ENCODE assay signal across 13 cellular contexts in genomic region chr10:5534880-5535856, GRCh38. TPM values are rescaled to one million over a fixed set of nuclear protein-coding genes. Genes with fewer than 3 reads are reported as not detected.
DNase-seq lines count a peak whose midpoint lies in the region; TF ChIP-seq lines count a peak whose summit lies in the region.
"Had no signal": no experiment of that assay in that cellular context is flagged by ENCODE, and none has a peak within 500 bp of the region (broad histone marks: within the 10 kb centered on the region; RNA-seq: fewer than 3 reads in every experiment).

No MANE protein-coding gene starts in this region.

- H3K4me1 Mint-ChIP-seq in activated T-cell treated with anti-CD3 and anti-CD28 coated beads, Interleukin-2, amount 50 U/mL, for 24 hours (ENCODE audit: low read depth) = peaks cover 2% of the 10 kb centered on the region
- peaks cover 14% of the 10 kb centered on the region for H3K4me1 Mint-ChIP-seq in chondrocyte (ENCODE audit: low read depth)

- H3K27me3 ChIP-seq in liver (ENCODE audit: control insufficient read depth in 4 of 4, insufficient read depth in 4 of 4, low read length in 3 of 4) (no peaks in the 10 kb centered on the region), vagina (no peaks in the 10 kb centered on the region)
- H3K27me3 ChIP-seq: transverse colon had no signal

- peak; percentile 10 to 16 for TF ChIP-seq RAD21 in liver (IDR thresholded peaks at IDR 0.05)

- H3K36me3 ChIP-seq in liver (ENCODE audit: control insufficient read depth in 4 of 4, insufficient read depth in 3 of 4, low read depth in 1 of 4, low read length in 3 of 4) = no peaks in the 10 kb centered on the region
- H3K36me3 ChIP-seq in vagina = no peaks in the 10 kb centered on the region
- H3K36me3 ChIP-seq: transverse colon had no signal

- no peaks in the 10 kb centered on the region for H3K9me3 ChIP-seq in liver (ENCODE audit: control insufficient read depth in 4 of 4, low read length in 3 of 4)
- H3K9me3 ChIP-seq in vagina = no peaks in the 10 kb centered on the region
- H3K9me3 ChIP-seq: transverse colon had no signal

- peak; percentile 5 for DNase-seq in activated T-cell treated with anti-CD3 and anti-CD28 coated beads, Interleukin-2, amount 50 U/mL, for 24 hours
- DNase-seq in activated T-cell treated with anti-CD3 and anti-CD28 coated beads for 4 hours = no peak
- DNase-seq in cardiac fibroblast (ENCODE audit: low read depth in 2 of 2) = peak; percentile 91 to 94
- no peak for DNase-seq in vagina (ENCODE audit: extremely low spot score in 2 of 2)
- no peak for DNase-seq in pons (ENCODE audit: low spot score)
- no peak for DNase-seq in chondrocyte (ENCODE audit: low spot score)
- no peak for DNase-seq in activated CD4-positive, alpha-beta T cell treated with anti-CD3 and anti-CD28 coated beads for 4 hours
- DNase-seq: NCI-H226; stimulated activated CD4-positive, alpha-beta T cell treated with anti-CD3 and anti-CD28 coated beads, Interleukin-2, amount 100 ng/mL, for 48 hours had no signal

- no peak overlapping the region for H3K9ac ChIP-seq in liver (ENCODE audit: low read depth in 1 of 2, low read length in 2 of 2)

- TF ChIP-seq CTCF in cardiac fibroblast (IDR thresholded peaks at IDR 0.05; ENCODE audit: low read depth, low read length) (no peak), liver (IDR thresholded peaks at IDR 0.05; ENCODE audit: low read depth, low read length, missing input control) (no peak), vagina (IDR thresholded peaks at IDR 0.05) (no peak), chondrocyte (IDR thresholded peaks at IDR 0.05) (no peak)

- no peak overlapping the region for H3K4me3 ChIP-seq in cardiac fibroblast (replicated peaks in 1 of 2; ENCODE audit: low read depth in 2 of 2, low read length in 2 of 2)
- H3K4me3 ChIP-seq in liver (ENCODE audit: low read depth in 1 of 3, low read length in 3 of 3) = no peak overlapping the region
- no peak overlapping the region for H3K4me3 ChIP-seq in vagina
- H3K4me3 ChIP-seq: A549, transverse colon had no signal

- peaks cover 3 to 20% (median 12%) of the 10 kb centered on the region in 4 donors for H3K4me1 ChIP-seq in liver (ENCODE audit: control insufficient read depth in 4 of 4, insufficient read depth in 4 of 4, low read length in 3 of 4)
- peaks cover 30% of the 10 kb centered on the region for H3K4me1 ChIP-seq in vagina

- H3K4me3 Mint-ChIP-seq in activated T-cell treated with anti-CD3 and anti-CD28 coated beads, Interleukin-2, amount 50 U/mL, for 24 hours = no peak overlapping the region
- H3K4me3 Mint-ChIP-seq in chondrocyte (ENCODE audit: unreplicated experiment) = no peak overlapping the region

- H3K36me3 Mint-ChIP-seq in activated T-cell treated with anti-CD3 and anti-CD28 coated beads, Interleukin-2, amount 50 U/mL, for 24 hours (ENCODE audit: low read depth) = no peaks in the 10 kb centered on the region
- H3K36me3 Mint-ChIP-seq in chondrocyte (ENCODE audit: low read depth) = peaks cover 3% of the 10 kb centered on the region

- TF ChIP-seq POLR2A in vagina (IDR thresholded peaks at IDR 0.05) = no peak

- no peak overlapping the region for H3K27ac Mint-ChIP-seq in activated T-cell treated with anti-CD3 and anti-CD28 coated beads, Interleukin-2, amount 50 U/mL, for 24 hours
- H3K27ac Mint-ChIP-seq in chondrocyte (ENCODE audit: unreplicated experiment) = no peak overlapping the region

- intact Hi-C loops in vagina (cut with DNase I) = loop anchor here (10.0 kb wide), 2 partner anchors 90 kb away; no protein-coding TSS in a partner anchor

- H3K27ac ChIP-seq in liver (ENCODE audit: low read depth in 1 of 2, low read length in 2 of 2) (peak overlapping the region in 1 of 2 donors; percentile 19), vagina (peak overlapping the region; percentile 74)

- WGBS in liver = 64% methylated on average over 8 of the region's 8 CpGs

- H3K9me3 Mint-ChIP-seq in activated T-cell treated with anti-CD3 and anti-CD28 coated beads, Interleukin-2, amount 50 U/mL, for 24 hours = no peaks in the 10 kb centered on the region
- no peaks in the 10 kb centered on the region for H3K9me3 Mint-ChIP-seq in chondrocyte (ENCODE audit: low read depth)

- peaks cover 3% of the 10 kb centered on the region for H3K27me3 Mint-ChIP-seq in activated T-cell treated with anti-CD3 and anti-CD28 coated beads, Interleukin-2, amount 50 U/mL, for 24 hours
- H3K27me3 Mint-ChIP-seq in chondrocyte (ENCODE audit: low read depth) = peaks cover 5% of the 10 kb centered on the region

TF ChIP-seq in liver, 16 proteins besides CTCF, POLR2A, EP300 and RAD21:
- TF ChIP-seq ATF3 (IDR thresholded peaks at IDR 0.05) (no peak), RXRA (IDR thresholded peaks at IDR 0.05) (peak in 1 of 2 donors; percentile 32), FOXA2 (IDR thresholded peaks at IDR 0.05) (no peak), REST (IDR thresholded peaks at IDR 0.05) (no peak), HNF4A (conservative IDR thresholded peaks at IDR 0.05) (peak; percentile 23 to 36), GABPA (IDR thresholded peaks at IDR 0.05 in 1 of 2, conservative IDR thresholded peaks at IDR 0.05 in 1 of 2) (no peak), MAX (IDR thresholded peaks at IDR 0.05) (no peak), EGR1 (IDR thresholded peaks at IDR 0.05; ENCODE audit: low read depth in 2 of 2) (no peak), TAF1 (conservative IDR thresholded peaks at IDR 0.05) (no peak), YY1 (IDR thresholded peaks at IDR 0.05) (no peak)

RNA-seq across cellular contexts. Expression of gene CALML3, which starts 10.4 kb away (rescaled TPM):
- not detected for total RNA-seq in liver
- polyA plus RNA-seq in liver = not detected
- total RNA-seq in vagina = 50.6 TPM
- not detected in 3 replicates for total RNA-seq in chondrocyte
- total RNA-seq: activated CD8-positive, alpha-beta memory T cell treated with anti-CD3 and anti-CD28 coated beads for 36 hours; transverse colon had no signal
- polyA plus RNA-seq: A549 had no signal

RNA-seq across cellular contexts. Expression of gene CALML5, which starts 35.8 kb away (rescaled TPM):
- total RNA-seq in liver (not detected), vagina (102 TPM), chondrocyte (not detected in 3 replicates)
- polyA plus RNA-seq in liver = not detected
- total RNA-seq: activated CD8-positive, alpha-beta memory T cell treated with anti-CD3 and anti-CD28 coated beads for 36 hours; transverse colon had no signal
- polyA plus RNA-seq: A549 had no signal

Comparison
In these comparisons a context has a peak if more than half of its experiments do, and no peak if none do; other contexts are left out.
1. DNase-seq: peak in activated T-cell treated with anti-CD3 and anti-CD28 coated beads, Interleukin-2, amount 50 U/mL, for 24 hours (single experiment) and cardiac fibroblast (2 of 2); none in activated T-cell treated with anti-CD3 and anti-CD28 coated beads for 4 hours (single experiment), vagina (0 of 2), pons (single experiment), chondrocyte (single experiment) and activated CD4-positive, alpha-beta T cell treated with anti-CD3 and anti-CD28 coated beads for 4 hours (0 of 2).
2. RNA of gene CALML3, which starts 10.4 kb away (total RNA-seq): 50.6 TPM in vagina (single experiment); not detected in liver and not detected in chondrocyte; every median in the first group is over 10 times any median in the second.
3. RNA of gene CALML5, which starts 35.8 kb away (total RNA-seq): 102 TPM in vagina (single experiment); not detected in liver and not detected in chondrocyte; every median in the first group is over 100 times any median in the second.